21 cellular contexts compared by ENCODE assay signal in the genomic region with DNA sequence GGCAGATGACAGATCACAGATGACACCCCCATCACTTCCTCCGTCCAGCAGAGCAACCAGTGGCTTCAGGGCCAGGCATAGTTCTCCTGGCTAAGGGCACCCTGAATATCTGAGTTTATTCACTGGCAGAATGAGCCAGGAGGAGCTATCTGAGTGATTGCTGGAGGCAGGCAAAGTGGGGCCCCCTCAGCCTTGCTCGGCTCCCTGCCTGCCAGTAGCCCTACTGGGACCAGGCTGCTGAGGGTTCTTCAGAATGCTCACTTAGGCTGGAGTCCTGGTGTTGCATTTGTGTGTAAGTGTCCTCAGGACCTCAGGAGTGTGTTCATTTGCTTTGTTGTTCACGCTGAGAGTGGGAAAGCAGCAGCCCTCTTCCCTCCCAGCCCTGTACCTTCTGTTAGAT. TPM values are rescaled to one million over a fixed set of nuclear protein-coding genes. Genes with fewer than 3 reads are reported as not detected.
DNase-seq lines count a peak whose midpoint lies in the region; ATAC-seq and TF ChIP-seq lines count a peak whose summit lies in the region.
"Had no signal": no experiment of that assay in that cellular context is flagged by ENCODE, and none has a peak within 500 bp of the region (broad histone marks: within the 10 kb centered on the region; RNA-seq: fewer than 3 reads in every experiment).

No MANE protein-coding gene starts in this region.

- no peaks in the 10 kb centered on the region for H3K9me3 ChIP-seq in CD8-positive, alpha-beta memory T cell (ENCODE audit: low read length)
- H3K9me3 ChIP-seq in OCI-LY3 (ENCODE audit: insufficient read depth, low read length): no peaks in the 10 kb centered on the region
- no peaks in the 10 kb centered on the region for H3K9me3 ChIP-seq in lower lobe of right lung
- no peaks in the 10 kb centered on the region for H3K9me3 ChIP-seq in PC-9 (ENCODE audit: insufficient read depth, low read depth)
- H3K9me3 ChIP-seq: SK-N-SH had no signal

- H3K9me3 Mint-ChIP-seq in CD8-positive, alpha-beta memory T cell: no peaks in the 10 kb centered on the region
- H3K9me3 Mint-ChIP-seq in stimulated activated naive B cell treated with anti-CD40 and anti-IgM and Interleukin-4, amounts not matched to agents 10 μg/mL and 1 μg/mL and 100 μg/mL, for 72 hours: no peaks in the 10 kb centered on the region
- H3K9me3 Mint-ChIP-seq: activated CD4-positive, alpha-beta memory T cell treated with anti-CD3 and anti-CD28 coated beads for 36 hours; activated naive CD8-positive, alpha-beta T cell treated with anti-CD3 and anti-CD28 coated beads, Interleukin-2, amount 10 ng/mL, durations not matched to agents 7 days and 5 days had no signal

- H4K20me1 ChIP-seq in OCI-LY3 (ENCODE audit: insufficient read depth, low read length) (peaks cover 31% of the 10 kb centered on the region), PC-9 (ENCODE audit: insufficient read depth) (peaks cover 100% of the 10 kb centered on the region)

- peak; percentile 15 to 70 for ATAC-seq in lower lobe of right lung
- ATAC-seq in stimulated activated naive B cell treated with anti-CD40 and anti-IgM and Interleukin-4, amounts not matched to agents 10 μg/mL and 1 μg/mL and 100 μg/mL, for 72 hours (replicated peaks): no peak

- H3K27me3 Mint-ChIP-seq in CD8-positive, alpha-beta memory T cell: no peaks in the 10 kb centered on the region
- no peaks in the 10 kb centered on the region for H3K27me3 Mint-ChIP-seq in stimulated activated naive B cell treated with anti-CD40 and anti-IgM and Interleukin-4, amounts not matched to agents 10 μg/mL and 1 μg/mL and 100 μg/mL, for 72 hours
- H3K27me3 Mint-ChIP-seq: activated CD4-positive, alpha-beta memory T cell treated with anti-CD3 and anti-CD28 coated beads for 36 hours; activated naive CD8-positive, alpha-beta T cell treated with anti-CD3 and anti-CD28 coated beads, Interleukin-2, amount 10 ng/mL, durations not matched to agents 7 days and 5 days had no signal

- H3K4me1 ChIP-seq in CD8-positive, alpha-beta memory T cell (ENCODE audit: insufficient read depth, low read length): peaks cover 64% of the 10 kb centered on the region
- H3K4me1 ChIP-seq in OCI-LY3 (ENCODE audit: low read length): peaks cover 100% of the 10 kb centered on the region
- H3K4me1 ChIP-seq in lower lobe of right lung: peaks cover 82% of the 10 kb centered on the region
- H3K4me1 ChIP-seq in PC-9 (replicated peaks; ENCODE audit: insufficient read depth): peaks cover 25% of the 10 kb centered on the region

- H3K4me1 Mint-ChIP-seq in CD8-positive, alpha-beta memory T cell: peaks cover 83 to 97% (median 92%) of the 10 kb centered on the region in 3 donors
- H3K4me1 Mint-ChIP-seq in stimulated activated naive B cell treated with anti-CD40 and anti-IgM and Interleukin-4, amounts not matched to agents 10 μg/mL and 1 μg/mL and 100 μg/mL, for 72 hours: peaks cover 76 to 100% of the 10 kb centered on the region in 2 donors

- POLR2A ChIA-PET in CD8-positive, alpha-beta memory T cell (lab: Charles Lee): interaction anchor here (1.1 kb wide), 1 partner anchor 10 kb away, joined by 3 read pairs; no protein-coding TSS in a partner anchor
- POLR2A ChIA-PET in PC-9 (lab: Charles Lee; ENCODE audit: unreplicated experiment): interaction anchor here (0.5 kb wide), 1 partner anchor 21 kb away, joined by 3 read pairs; no protein-coding TSS in a partner anchor

- peaks cover 7% of the 10 kb centered on the region; the same call in 1 of the 2 replicates for H3F3A ChIP-seq in PC-9 (ENCODE audit: insufficient read depth, low read depth)

- H3K79me2 ChIP-seq in OCI-LY3 (ENCODE audit: low read length) (peaks cover 93% of the 10 kb centered on the region), PC-9 (ENCODE audit: low read depth) (peaks cover 99% of the 10 kb centered on the region)

- intact Hi-C loops in lower lobe of right lung (cut with DNase I) (no loop called here), PC-9 (cut with micrococcal nuclease; ENCODE audit: unreplicated experiment) (no loop called here)

- peaks cover 0 to 5% (median 2%) of the 10 kb centered on the region in 3 donors for H3K36me3 Mint-ChIP-seq in CD8-positive, alpha-beta memory T cell
- peaks cover 13 to 28% of the 10 kb centered on the region in 2 donors for H3K36me3 Mint-ChIP-seq in stimulated activated naive B cell treated with anti-CD40 and anti-IgM and Interleukin-4, amounts not matched to agents 10 μg/mL and 1 μg/mL and 100 μg/mL, for 72 hours

- no peak overlapping the region for H2AFZ ChIP-seq in OCI-LY3 (ENCODE audit: low read depth, low read length)
- H2AFZ ChIP-seq in PC-9: no peak overlapping the region

- H3K4me3 Mint-ChIP-seq in CD8-positive, alpha-beta memory T cell: peak overlapping the region in 1 of 7 donors; percentile 32
- no peak overlapping the region for H3K4me3 Mint-ChIP-seq in stimulated activated naive B cell treated with anti-CD40 and anti-IgM and Interleukin-4, amounts not matched to agents 10 μg/mL and 1 μg/mL and 100 μg/mL, for 72 hours
- H3K4me3 Mint-ChIP-seq: activated CD4-positive, alpha-beta memory T cell treated with anti-CD3 and anti-CD28 coated beads for 36 hours; activated naive CD8-positive, alpha-beta T cell treated with anti-CD3 and anti-CD28 coated beads, Interleukin-2, amount 10 ng/mL, durations not matched to agents 7 days and 5 days had no signal

- H3K27ac Mint-ChIP-seq in CD8-positive, alpha-beta memory T cell: peak overlapping the region in 6 of 8 donors; percentile 3 to 66 (median 42)
- peak overlapping the region; percentile 66 for H3K27ac Mint-ChIP-seq in stimulated activated naive B cell treated with anti-CD40 and anti-IgM and Interleukin-4, amounts not matched to agents 10 μg/mL and 1 μg/mL and 100 μg/mL, for 72 hours
- H3K27ac Mint-ChIP-seq: activated CD4-positive, alpha-beta memory T cell treated with anti-CD3 and anti-CD28 coated beads for 36 hours; activated naive CD8-positive, alpha-beta T cell treated with anti-CD3 and anti-CD28 coated beads, Interleukin-2, amount 10 ng/mL, durations not matched to agents 7 days and 5 days had no signal

- H3K27ac ChIP-seq in CD8-positive, alpha-beta memory T cell (ENCODE audit: low read depth, low read length): no peak overlapping the region
- H3K27ac ChIP-seq in OCI-LY3 (ENCODE audit: low read length) (peak overlapping the region; percentile 91), lower lobe of right lung (no peak overlapping the region), PC-9 (no peak overlapping the region)

- H3K9ac ChIP-seq in OCI-LY3 (ENCODE audit: low read length): peak overlapping the region; percentile 66
- H3K9ac ChIP-seq: SK-N-SH had no signal

- no peaks in the 10 kb centered on the region for H3K27me3 ChIP-seq in CD8-positive, alpha-beta memory T cell (ENCODE audit: insufficient read depth, low read length, poor library complexity, severe bottlenecking)
- H3K27me3 ChIP-seq in OCI-LY3 (ENCODE audit: low read depth, low read length): no peaks in the 10 kb centered on the region
- no peaks in the 10 kb centered on the region for H3K27me3 ChIP-seq in lower lobe of right lung (ENCODE audit: low read depth)
- H3K27me3 ChIP-seq in PC-9 (ENCODE audit: insufficient read depth, low read depth): no peaks in the 10 kb centered on the region

- CTCF ChIA-PET in CD8-positive, alpha-beta memory T cell (lab: Charles Lee): interaction anchor here (1.0 kb wide), 1 partner anchor 9 kb away, joined by 3 read pairs; no protein-coding TSS in a partner anchor
- CTCF ChIA-PET in PC-9 (lab: Charles Lee): no interaction called here

- no peak for TF ChIP-seq CTCF in OCI-LY3 (IDR thresholded peaks at IDR 0.05; ENCODE audit: low read depth, low read length)
- TF ChIP-seq CTCF in lower lobe of right lung (IDR thresholded peaks at IDR 0.05): no peak
- no peak for TF ChIP-seq CTCF in PC-9 (conservative IDR thresholded peaks at IDR 0.05)

- DNase-seq in CD8-positive, alpha-beta memory T cell: no peak
- DNase-seq in lower lobe of right lung (peak; percentile 51), H4 (ENCODE audit: low spot score) (no peak), glomerular visceral epithelial cell (ENCODE audit: extremely low spot score) (no peak), UCSD-AML1 (lab: John Stamatoyannopoulos, UW; ENCODE audit: unreplicated experiment) (no peak), PC-9 (no peak)
- no peak for DNase-seq in stimulated activated naive B cell treated with anti-CD40 and anti-IgM and Interleukin-4, amounts not matched to agents 10 μg/mL and 1 μg/mL and 100 μg/mL, for 72 hours
- DNase-seq: activated CD4-positive, alpha-beta memory T cell treated with anti-CD3 and anti-CD28 coated beads for 36 hours; activated CD8-positive, alpha-beta memory T cell treated with anti-CD3 and anti-CD28 coated beads, Interleukin-2, amount 50 U/mL, for 48 hours; activated effector memory CD4-positive, alpha-beta T cell treated with anti-CD3 and anti-CD28 coated beads, Interleukin-2, amount 50 U/mL, for 16 hours; activated naive CD8-positive, alpha-beta T cell treated with anti-CD3 and anti-CD28 coated beads, Interleukin-2, amount 10 ng/mL, durations not matched to agents 7 days and 5 days; central memory CD4-positive, alpha-beta T cell; DMS 273 treated with DMSO at 0.1 percent for 48 hours; KG1; kidney; NCI-H1694; NCI-H526; SK-N-SH had no signal

- H3K36me3 ChIP-seq in CD8-positive, alpha-beta memory T cell (ENCODE audit: insufficient read depth, low read length): no peaks in the 10 kb centered on the region
- H3K36me3 ChIP-seq in OCI-LY3 (replicated peaks; ENCODE audit: low read depth, low read length) (peaks cover 6% of the 10 kb centered on the region), lower lobe of right lung (no peaks in the 10 kb centered on the region), PC-9 (ENCODE audit: low read depth) (peaks cover 5% of the 10 kb centered on the region)

- H3K4me3 ChIP-seq in CD8-positive, alpha-beta memory T cell (ENCODE audit: low read length): no peak overlapping the region
- H3K4me3 ChIP-seq in OCI-LY3 (ENCODE audit: low read length): peak overlapping the region; percentile 59
- no peak overlapping the region for H3K4me3 ChIP-seq in lower lobe of right lung
- H3K4me3 ChIP-seq in PC-9: no peak overlapping the region
- H3K4me3 ChIP-seq: lung, skin epidermis had no signal

- BruUV-seq in PC-9 (replicated peaks; lab: Mats Ljungman, UMichigan): no TSS peak

- H3K4me2 ChIP-seq in OCI-LY3 (ENCODE audit: low read length): peak overlapping the region; percentile 78
- no peak overlapping the region for H3K4me2 ChIP-seq in PC-9

- no peaks in the 10 kb centered on the region for H3K9me2 ChIP-seq in PC-9 (ENCODE audit: insufficient read depth)
- H3K9me2 ChIP-seq: SK-N-SH had no signal

RNA-seq across cellular contexts. Expression of a gene that starts 31.2 kb away (rescaled TPM):
- 10 to 100 TPM; 78.3 to 79.9 TPM for total RNA-seq in CD8-positive, alpha-beta memory T cell
- polyA plus RNA-seq in CD8-positive, alpha-beta memory T cell: 5.7 TPM
- 91.2 TPM for total RNA-seq in lower lobe of right lung
- total RNA-seq in H4 (2014; rRNA removed; shearing (Covaris generic)): 25.7 and 36.2 TPM in 2 replicates
- 176 and 180 TPM in 2 replicates for total RNA-seq in PC-9 (2021)

Comparison
In these comparisons a context has a peak if more than half of its experiments do, and no peak if none do; other contexts are left out.
1. ATAC-seq: peak in lower lobe of right lung (2 of 2); none in stimulated activated naive B cell treated with anti-CD40 and anti-IgM and Interleukin-4, amounts not matched to agents 10 μg/mL and 1 μg/mL and 100 μg/mL, for 72 hours (0 of 2).